18 cellular contexts compared by ENCODE assay signal in genomic region chr18:9835796-9836195, GRCh38. TPM values are rescaled to one million over a fixed set of nuclear protein-coding genes. Genes with fewer than 3 reads are reported as not detected.
DNase-seq lines count a peak whose midpoint lies in the region; ATAC-seq and TF ChIP-seq lines count a peak whose summit lies in the region.
"Had no signal": no experiment of that assay in that cellular context is flagged by ENCODE, and none has a peak within 500 bp of the region (broad histone marks: within the 10 kb centered on the region; RNA-seq: fewer than 3 reads in every experiment).

No MANE protein-coding gene starts in this region.

- H3K4me3 ChIP-seq in HUES64 (ENCODE audit: low read length) (no peak overlapping the region), astrocyte of the spinal cord (ENCODE audit: low read depth, low read length) (no peak overlapping the region), gastrocnemius medialis (no peak overlapping the region)

- DNase-seq in astrocyte of the spinal cord (ENCODE audit: low read depth, low spot score) (peak; percentile 64), kidney glomerular epithelial cell (lab: John Stamatoyannopoulos, UW) (peak; percentile 24), gastrocnemius medialis (no peak), COLO829 (ENCODE audit: low spot score) (no peak)
- no peak for DNase-seq in stimulated activated naive CD4-positive, alpha-beta T cell (lab: John Stamatoyannopoulos, UW)
- DNase-seq in activated CD4-positive, alpha-beta T cell treated with anti-CD3 and anti-CD28 coated beads for 36 hours: no peak
- DNase-seq: activated T-cell treated with anti-CD3 and anti-CD28 coated beads for 4 hours, GOT3, Kasumi-1, NCI-H1930, RPMI8226, substantia nigra, T-helper 2 cell had no signal

- intact Hi-C loops in gastrocnemius medialis (cut with DNase I; ENCODE audit: low total_unique reads): no loop called here
- intact Hi-C loops in activated CD4-positive, alpha-beta T cell treated with anti-CD3 and anti-CD28 coated beads for 36 hours (cut with DNase I, micrococcal nuclease): no loop called here

- peaks cover 13% of the 10 kb centered on the region for H3K27me3 Mint-ChIP-seq in activated CD4-positive, alpha-beta T cell treated with anti-CD3 and anti-CD28 coated beads for 36 hours
- H3K27me3 Mint-ChIP-seq: B cell had no signal

- in situ Hi-C loops in astrocyte of the spinal cord (cut with HindIII; ENCODE audit: low sequenced_read_pairs): no loop called here
- in situ Hi-C loops in gastrocnemius medialis (cut with MboI; ENCODE audit: low sequenced_read_pairs in 4 of 4): no loop called here

- CTCF ChIA-PET in activated CD4-positive, alpha-beta T cell treated with anti-CD3 and anti-CD28 coated beads for 36 hours (lab: Charles Lee): no interaction called here

- H3K4me3 Mint-ChIP-seq in activated CD4-positive, alpha-beta T cell treated with anti-CD3 and anti-CD28 coated beads for 36 hours: no peak overlapping the region
- H3K4me3 Mint-ChIP-seq: activated naive CD8-positive, alpha-beta T cell; B cell had no signal

- no peak for TF ChIP-seq POLR2A in gastrocnemius medialis (IDR thresholded peaks at IDR 0.05)

- no peaks in the 10 kb centered on the region for H3K9me3 Mint-ChIP-seq in activated CD4-positive, alpha-beta T cell treated with anti-CD3 and anti-CD28 coated beads for 36 hours (ENCODE audit: low read depth)

- TF ChIP-seq CTCF in astrocyte of the spinal cord (IDR thresholded peaks at IDR 0.05; ENCODE audit: low read depth, low read length) (no peak), gastrocnemius medialis (IDR thresholded peaks at IDR 0.05 in 4 of 5, conservative IDR thresholded peaks at IDR 0.05 in 1 of 5) (no peak)

- H3K36me3 ChIP-seq in HUES64 (ENCODE audit: insufficient read depth, low read length): no peaks in the 10 kb centered on the region
- H3K36me3 ChIP-seq in gastrocnemius medialis: no peaks in the 10 kb centered on the region

- peak overlapping the region; percentile 87; the same call in 1 of the 2 replicates for H3K27ac ChIP-seq in HUES64 (ENCODE audit: low read depth, low read length)
- H3K27ac ChIP-seq in gastrocnemius medialis: peak overlapping the region; percentile 45 to 73 (median 68)

- ATAC-seq in gastrocnemius medialis (peak in 1 of 2 donors; percentile 31), GM18867 (IDR thresholded peaks at IDR 0.05; ENCODE audit: unreplicated experiment) (no peak)
- no peak for ATAC-seq in activated CD4-positive, alpha-beta T cell treated with anti-CD3 and anti-CD28 coated beads for 36 hours

- H3K4me1 Mint-ChIP-seq in activated CD4-positive, alpha-beta T cell treated with anti-CD3 and anti-CD28 coated beads for 36 hours: no peaks in the 10 kb centered on the region

- 75% methylated on average over 10 of the region's 10 CpGs for WGBS in HUES64

- H3K27me3 ChIP-seq in HUES64 (ENCODE audit: insufficient read depth, low read length): no peaks in the 10 kb centered on the region
- no peaks in the 10 kb centered on the region for H3K27me3 ChIP-seq in gastrocnemius medialis

- H3K27ac Mint-ChIP-seq in activated CD4-positive, alpha-beta T cell treated with anti-CD3 and anti-CD28 coated beads for 36 hours: no peak overlapping the region
- H3K27ac Mint-ChIP-seq: activated naive CD8-positive, alpha-beta T cell; B cell had no signal

- no peaks in the 10 kb centered on the region for H3K36me3 Mint-ChIP-seq in activated CD4-positive, alpha-beta T cell treated with anti-CD3 and anti-CD28 coated beads for 36 hours (ENCODE audit: low read depth)

- POLR2A ChIA-PET in activated CD4-positive, alpha-beta T cell treated with anti-CD3 and anti-CD28 coated beads for 36 hours (lab: Charles Lee): interaction anchor here (0.7 kb wide), 1 partner anchor 547 kb away, joined by 3 read pairs; no protein-coding TSS in a partner anchor

- H3K4me1 ChIP-seq in HUES64 (ENCODE audit: insufficient read depth, low read length): peaks cover 44% of the 10 kb centered on the region
- H3K4me1 ChIP-seq in gastrocnemius medialis: peaks cover 23 to 35% of the 10 kb centered on the region in 2 donors

- H3K9ac ChIP-seq in HUES64 (ENCODE audit: low read depth, low read length): no peak overlapping the region

- H3K9me3 ChIP-seq in HUES64 (ENCODE audit: insufficient read depth, low read depth, low read length): no peaks in the 10 kb centered on the region
- no peaks in the 10 kb centered on the region for H3K9me3 ChIP-seq in gastrocnemius medialis

RNA-seq across cellular contexts. Expression of gene TXNDC2, which starts 50.0 kb away (rescaled TPM):
- polyA plus RNA-seq in HUES64 (2013, experiment 1 of 2): not detected
- 0.13 TPM for polyA plus RNA-seq in HUES64 (2013, experiment 2 of 2)
- not detected for total RNA-seq in gastrocnemius medialis
- total RNA-seq in activated CD4-positive, alpha-beta T cell treated with anti-CD3 and anti-CD28 coated beads for 36 hours: not detected
- total RNA-seq: cerebellum had no signal

Comparison
In these comparisons a context has a peak if more than half of its experiments do, and no peak if none do; other contexts are left out.
1. DNase-seq: peak in astrocyte of the spinal cord (single experiment) and kidney glomerular epithelial cell (single experiment); none in gastrocnemius medialis (0 of 2), stimulated activated naive CD4-positive, alpha-beta T cell (0 of 6), COLO829 (single experiment) and activated CD4-positive, alpha-beta T cell treated with anti-CD3 and anti-CD28 coated beads for 36 hours (single experiment).